In the genomic region with DNA sequence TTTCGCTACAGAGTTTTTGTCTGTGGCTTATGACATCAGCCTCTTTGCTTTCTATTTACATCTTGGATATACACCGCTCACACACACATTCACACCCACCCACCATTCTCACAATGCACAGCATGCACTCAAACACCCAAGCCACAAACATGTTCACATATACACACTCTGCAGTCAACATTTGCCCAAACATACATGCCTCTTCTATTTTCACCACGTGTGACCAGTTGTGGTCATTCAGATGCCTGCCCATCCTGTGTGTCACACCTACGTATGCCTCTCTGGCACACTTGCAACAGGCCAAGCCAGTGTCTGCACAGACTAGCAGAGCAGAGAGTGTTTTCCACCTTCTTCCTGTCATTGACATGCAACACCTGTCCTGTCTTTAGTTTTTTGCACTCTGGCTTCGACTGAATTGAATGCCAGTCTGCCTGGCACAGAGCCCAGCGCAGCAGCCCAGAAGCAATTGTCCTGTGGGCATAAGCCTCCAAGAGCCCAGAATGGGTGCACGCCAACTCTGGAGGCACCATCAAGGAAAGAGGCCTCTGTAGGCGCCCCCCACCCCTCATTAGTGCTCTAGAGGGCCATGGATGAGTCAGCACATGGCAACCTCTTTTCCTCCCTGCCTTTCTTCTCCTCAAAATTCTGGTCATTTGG, we compare ENCODE assay signal across 1 cellular context.
TF ChIP-seq lines count a peak whose summit lies in the region.

No MANE protein-coding gene starts in this region.

TF ChIP-seq in GM12878, 131 proteins besides CTCF, POLR2A, EP300 and RAD21 (continues in another document):
- TF ChIP-seq, protein P1, sequence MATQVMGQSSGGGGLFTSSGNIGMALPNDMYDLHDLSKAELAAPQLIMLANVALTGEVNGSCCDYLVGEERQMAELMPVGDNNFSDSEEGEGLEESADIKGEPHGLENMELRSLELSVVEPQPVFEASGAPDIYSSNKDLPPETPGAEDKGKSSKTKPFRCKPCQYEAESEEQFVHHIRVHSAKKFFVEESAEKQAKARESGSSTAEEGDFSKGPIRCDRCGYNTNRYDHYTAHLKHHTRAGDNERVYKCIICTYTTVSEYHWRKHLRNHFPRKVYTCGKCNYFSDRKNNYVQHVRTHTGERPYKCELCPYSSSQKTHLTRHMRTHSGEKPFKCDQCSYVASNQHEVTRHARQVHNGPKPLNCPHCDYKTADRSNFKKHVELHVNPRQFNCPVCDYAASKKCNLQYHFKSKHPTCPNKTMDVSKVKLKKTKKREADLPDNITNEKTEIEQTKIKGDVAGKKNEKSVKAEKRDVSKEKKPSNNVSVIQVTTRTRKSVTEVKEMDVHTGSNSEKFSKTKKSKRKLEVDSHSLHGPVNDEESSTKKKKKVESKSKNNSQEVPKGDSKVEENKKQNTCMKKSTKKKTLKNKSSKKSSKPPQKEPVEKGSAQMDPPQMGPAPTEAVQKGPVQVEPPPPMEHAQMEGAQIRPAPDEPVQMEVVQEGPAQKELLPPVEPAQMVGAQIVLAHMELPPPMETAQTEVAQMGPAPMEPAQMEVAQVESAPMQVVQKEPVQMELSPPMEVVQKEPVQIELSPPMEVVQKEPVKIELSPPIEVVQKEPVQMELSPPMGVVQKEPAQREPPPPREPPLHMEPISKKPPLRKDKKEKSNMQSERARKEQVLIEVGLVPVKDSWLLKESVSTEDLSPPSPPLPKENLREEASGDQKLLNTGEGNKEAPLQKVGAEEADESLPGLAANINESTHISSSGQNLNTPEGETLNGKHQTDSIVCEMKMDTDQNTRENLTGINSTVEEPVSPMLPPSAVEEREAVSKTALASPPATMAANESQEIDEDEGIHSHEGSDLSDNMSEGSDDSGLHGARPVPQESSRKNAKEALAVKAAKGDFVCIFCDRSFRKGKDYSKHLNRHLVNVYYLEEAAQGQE (IDR thresholded peaks at IDR 0.05; ENCODE audit: low read depth, low read length) = no peak
- TF ChIP-seq SPI1 (IDR thresholded peaks at IDR 0.05; ENCODE audit: borderline replicate concordance, insufficient read depth, low read depth, low read length) = no peak
- no peak for TF ChIP-seq EED (IDR thresholded peaks at IDR 0.05; ENCODE audit: low read depth)
- TF ChIP-seq ESRRA (IDR thresholded peaks at IDR 0.05; ENCODE audit: low read length) = no peak
- peak; percentile 49 to 76; a peak in 3 of 4 replicates for TF ChIP-seq BHLHE40 (IDR thresholded peaks at IDR 0.05; ENCODE audit: borderline replicate concordance in 1 of 2, low read depth in 2 of 2, low read length in 1 of 2)
- no peak for TF ChIP-seq ZNF24 (IDR thresholded peaks at IDR 0.05)
- 0 out of 2 replicates have a peak, but pooled peaks have one; percentile 23 for TF ChIP-seq CHD2 (IDR thresholded peaks at IDR 0.05; ENCODE audit: borderline replicate concordance, low read depth, low read length)
- TF ChIP-seq, protein P2, sequence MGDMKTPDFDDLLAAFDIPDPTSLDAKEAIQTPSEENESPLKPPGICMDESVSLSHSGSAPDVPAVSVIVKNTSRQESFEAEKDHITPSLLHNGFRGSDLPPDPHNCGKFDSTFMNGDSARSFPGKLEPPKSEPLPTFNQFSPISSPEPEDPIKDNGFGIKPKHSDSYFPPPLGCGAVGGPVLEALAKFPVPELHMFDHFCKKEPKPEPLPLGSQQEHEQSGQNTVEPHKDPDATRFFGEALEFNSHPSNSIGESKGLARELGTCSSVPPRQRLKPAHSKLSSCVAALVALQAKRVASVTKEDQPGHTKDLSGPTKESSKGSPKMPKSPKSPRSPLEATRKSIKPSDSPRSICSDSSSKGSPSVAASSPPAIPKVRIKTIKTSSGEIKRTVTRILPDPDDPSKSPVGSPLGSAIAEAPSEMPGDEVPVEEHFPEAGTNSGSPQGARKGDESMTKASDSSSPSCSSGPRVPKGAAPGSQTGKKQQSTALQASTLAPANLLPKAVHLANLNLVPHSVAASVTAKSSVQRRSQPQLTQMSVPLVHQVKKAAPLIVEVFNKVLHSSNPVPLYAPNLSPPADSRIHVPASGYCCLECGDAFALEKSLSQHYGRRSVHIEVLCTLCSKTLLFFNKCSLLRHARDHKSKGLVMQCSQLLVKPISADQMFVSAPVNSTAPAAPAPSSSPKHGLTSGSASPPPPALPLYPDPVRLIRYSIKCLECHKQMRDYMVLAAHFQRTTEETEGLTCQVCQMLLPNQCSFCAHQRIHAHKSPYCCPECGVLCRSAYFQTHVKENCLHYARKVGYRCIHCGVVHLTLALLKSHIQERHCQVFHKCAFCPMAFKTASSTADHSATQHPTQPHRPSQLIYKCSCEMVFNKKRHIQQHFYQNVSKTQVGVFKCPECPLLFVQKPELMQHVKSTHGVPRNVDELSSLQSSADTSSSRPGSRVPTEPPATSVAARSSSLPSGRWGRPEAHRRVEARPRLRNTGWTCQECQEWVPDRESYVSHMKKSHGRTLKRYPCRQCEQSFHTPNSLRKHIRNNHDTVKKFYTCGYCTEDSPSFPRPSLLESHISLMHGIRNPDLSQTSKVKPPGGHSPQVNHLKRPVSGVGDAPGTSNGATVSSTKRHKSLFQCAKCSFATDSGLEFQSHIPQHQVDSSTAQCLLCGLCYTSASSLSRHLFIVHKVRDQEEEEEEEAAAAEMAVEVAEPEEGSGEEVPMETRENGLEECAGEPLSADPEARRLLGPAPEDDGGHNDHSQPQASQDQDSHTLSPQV (IDR thresholded peaks at IDR 0.05) = no peak
- TF ChIP-seq YY1 (IDR thresholded peaks at IDR 0.05; ENCODE audit: low read depth, low read length) = no peak
- peak; percentile 80 for TF ChIP-seq MTA2 (IDR thresholded peaks at IDR 0.05; ENCODE audit: low read depth)
- no peak for TF ChIP-seq CBFB (IDR thresholded peaks at IDR 0.05; ENCODE audit: low read depth)
- TF ChIP-seq RELA (IDR thresholded peaks at IDR 0.05; ENCODE audit: borderline replicate concordance, partially characterized antibody) = no peak
- no peak for TF ChIP-seq GABPA (IDR thresholded peaks at IDR 0.05; ENCODE audit: low read depth)
- TF ChIP-seq RUNX3 (IDR thresholded peaks at IDR 0.05; ENCODE audit: low read length) = no peak
- no peak for TF ChIP-seq ATF2 (IDR thresholded peaks at IDR 0.05; ENCODE audit: low read length)
- no peak for TF ChIP-seq CEBPB (IDR thresholded peaks at IDR 0.05; ENCODE audit: borderline replicate concordance in 1 of 2, low read depth in 2 of 2, low read length in 2 of 2)
- TF ChIP-seq NR2F1 (conservative IDR thresholded peaks at IDR 0.05) = no peak
- TF ChIP-seq HDGF (IDR thresholded peaks at IDR 0.05) = peak; percentile 95
- peak; percentile 95 for TF ChIP-seq ATF7 (IDR thresholded peaks at IDR 0.05; ENCODE audit: low read depth)
- TF ChIP-seq BMI1 (IDR thresholded peaks at IDR 0.05; ENCODE audit: borderline replicate concordance) = no peak
- TF ChIP-seq IRF3 (IDR thresholded peaks at IDR 0.05) = no peak
- TF ChIP-seq MEF2B (IDR thresholded peaks at IDR 0.05; ENCODE audit: partially characterized antibody, poor library complexity, severe bottlenecking) = peak; percentile 70
- TF ChIP-seq IRF5 (IDR thresholded peaks at IDR 0.05; ENCODE audit: borderline replicate concordance) = no peak
- no peak for TF ChIP-seq ZNF207 (IDR thresholded peaks at IDR 0.05; ENCODE audit: borderline replicate concordance)
- TF ChIP-seq ZZZ3 (IDR thresholded peaks at IDR 0.05; ENCODE audit: control insufficient read depth, insufficient read length, low read depth) = no peak
- TF ChIP-seq MTA3 (IDR thresholded peaks at IDR 0.05; ENCODE audit: borderline replicate concordance, low read length) = no peak
- TF ChIP-seq NR2C2 (IDR thresholded peaks at IDR 0.05; ENCODE audit: borderline replicate concordance, control insufficient read depth, insufficient read length, low read depth) = no peak
- TF ChIP-seq E2F8 (IDR thresholded peaks at IDR 0.05; ENCODE audit: low read depth, partially characterized antibody) = no peak
- TF ChIP-seq SKIL (IDR thresholded peaks at IDR 0.05; ENCODE audit: low read depth, poor library complexity, severe bottlenecking) = no peak
- peak; percentile 76; the same call in 1 of the 2 replicates for TF ChIP-seq PAX8 (IDR thresholded peaks at IDR 0.05)
- TF ChIP-seq TBL1XR1 (IDR thresholded peaks at IDR 0.05; ENCODE audit: low read depth, low read length) = no peak
- no peak for TF ChIP-seq PAX5 (IDR thresholded peaks at IDR 0.05; ENCODE audit: borderline replicate concordance, low read depth, low read length)
- no peak for TF ChIP-seq TCF7 (IDR thresholded peaks at IDR 0.05; ENCODE audit: borderline replicate concordance)
- peak; percentile 60; the same call in 1 of the 2 replicates for TF ChIP-seq RELB (IDR thresholded peaks at IDR 0.05; ENCODE audit: low read depth)
- TF ChIP-seq, protein P3, sequence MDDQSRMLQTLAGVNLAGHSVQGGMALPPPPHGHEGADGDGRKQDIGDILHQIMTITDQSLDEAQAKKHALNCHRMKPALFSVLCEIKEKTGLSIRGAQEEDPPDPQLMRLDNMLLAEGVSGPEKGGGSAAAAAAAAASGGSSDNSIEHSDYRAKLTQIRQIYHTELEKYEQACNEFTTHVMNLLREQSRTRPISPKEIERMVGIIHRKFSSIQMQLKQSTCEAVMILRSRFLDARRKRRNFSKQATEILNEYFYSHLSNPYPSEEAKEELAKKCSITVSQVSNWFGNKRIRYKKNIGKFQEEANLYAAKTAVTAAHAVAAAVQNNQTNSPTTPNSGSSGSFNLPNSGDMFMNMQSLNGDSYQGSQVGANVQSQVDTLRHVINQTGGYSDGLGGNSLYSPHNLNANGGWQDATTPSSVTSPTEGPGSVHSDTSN (IDR thresholded peaks at IDR 0.05; ENCODE audit: insufficient replicate concordance, low read depth, low read length) = peak; percentile 23
